ENCODE assay signal across 20 cellular contexts in genomic region chr1:119731741-119732430, GRCh38. TPM values are rescaled to one million over a fixed set of nuclear protein-coding genes. Genes with fewer than 3 reads are reported as not detected.
DNase-seq lines count a peak whose midpoint lies in the region; ATAC-seq, FAIRE-seq and TF ChIP-seq lines count a peak whose summit lies in the region.
"Had no signal": no experiment of that assay in that cellular context is flagged by ENCODE, and none has a peak within 500 bp of the region (broad histone marks: within the 10 kb centered on the region; RNA-seq: fewer than 3 reads in every experiment).

No MANE protein-coding gene starts in this region.

- H3K36me3 ChIP-seq in MM.1S (replicated peaks; ENCODE audit: insufficient read depth, low read length) (no peaks in the 10 kb centered on the region), astrocyte (ENCODE audit: insufficient read depth, low read length) (peaks cover 8% of the 10 kb centered on the region)

- no peak overlapping the region for H3K9ac ChIP-seq in MM.1S (ENCODE audit: low read length)
- no peak overlapping the region for H3K9ac ChIP-seq in astrocyte (ENCODE audit: low read length)
- H3K9ac ChIP-seq: BLaER1 treated with 17β-estradiol and CSF1 and Interleukin-3, amounts not matched to agents 10 nM and 100 nM had no signal

- H3K36me3 Mint-ChIP-seq in astrocyte (ENCODE audit: low read depth, unreplicated experiment) = peaks cover 46% of the 10 kb centered on the region

- H3K4me2 ChIP-seq in MM.1S (ENCODE audit: low read depth, low read length) = peak overlapping the region; percentile 45
- H3K4me2 ChIP-seq in astrocyte (ENCODE audit: low read length) = no peak overlapping the region
- H3K4me2 ChIP-seq: BLaER1 treated with 17β-estradiol and CSF1 and Interleukin-3, amounts not matched to agents 10 nM and 100 nM had no signal

- no peaks in the 10 kb centered on the region for H3K9me2 ChIP-seq in MM.1S (replicated peaks; ENCODE audit: insufficient read depth, low read length)

- H3K27me3 ChIP-seq in MM.1S (replicated peaks; ENCODE audit: insufficient read depth, low read length) (no peaks in the 10 kb centered on the region), astrocyte (ENCODE audit: insufficient read depth, low read length) (no peaks in the 10 kb centered on the region)
- H3K27me3 ChIP-seq: BLaER1 treated with 17β-estradiol and CSF1 and Interleukin-3, amounts not matched to agents 10 nM and 100 nM had no signal

- no peak for ATAC-seq in HG03378 (IDR thresholded peaks at IDR 0.05; ENCODE audit: unreplicated experiment)
- ATAC-seq: CD8-positive, alpha-beta T cell; GM12878; Panc1 had no signal

- H3F3A ChIP-seq in MM.1S (ENCODE audit: insufficient read depth, low read length) = no peaks in the 10 kb centered on the region; the same call in 1 of the 2 replicates

- H3K4me1 ChIP-seq in MM.1S (ENCODE audit: low read length) (peaks cover 19% of the 10 kb centered on the region), astrocyte (ENCODE audit: insufficient read depth, low read length) (no peaks in the 10 kb centered on the region)

- no peaks in the 10 kb centered on the region for H3K9me3 Mint-ChIP-seq in astrocyte (ENCODE audit: unreplicated experiment)
- H3K9me3 Mint-ChIP-seq: CD8-positive, alpha-beta T cell had no signal

- H3K9me3 ChIP-seq in MM.1S (replicated peaks; ENCODE audit: insufficient read depth, low read length) = no peaks in the 10 kb centered on the region
- no peaks in the 10 kb centered on the region for H3K9me3 ChIP-seq in astrocyte (ENCODE audit: insufficient read depth, low read depth, low read length)
- H3K9me3 ChIP-seq: BLaER1 treated with 17β-estradiol and CSF1 and Interleukin-3, amounts not matched to agents 10 nM and 100 nM had no signal

- FAIRE-seq in astrocyte (lab: Jason Lieb, UNC) = no peak
- FAIRE-seq: GM12878, GM19239 had no signal

- peaks cover 17% of the 10 kb centered on the region for H3K4me1 Mint-ChIP-seq in astrocyte (ENCODE audit: low read depth, unreplicated experiment)

- H3K79me2 ChIP-seq in MM.1S (ENCODE audit: low read length) = no peaks in the 10 kb centered on the region
- H3K79me2 ChIP-seq in astrocyte (ENCODE audit: insufficient read depth, low read length) = no peaks in the 10 kb centered on the region

- TF ChIP-seq CTCF in MM.1S (IDR thresholded peaks at IDR 0.05; ENCODE audit: low read length) (no peak), astrocyte (IDR thresholded peaks at IDR 0.05; ENCODE audit: insufficient read depth, low read depth, low read length) (no peak)

- peak overlapping the region; percentile 12 for H3K27ac Mint-ChIP-seq in astrocyte (ENCODE audit: unreplicated experiment)
- H3K27ac Mint-ChIP-seq: CD8-positive, alpha-beta T cell had no signal

- no peaks in the 10 kb centered on the region for H3K27me3 Mint-ChIP-seq in astrocyte (ENCODE audit: low read depth, unreplicated experiment)

- H3K27ac ChIP-seq in MM.1S (ENCODE audit: low read length) (peak overlapping the region; percentile 63), astrocyte (ENCODE audit: low read depth, low read length) (no peak overlapping the region), temporal lobe (ENCODE audit: low read depth, low read length) (peak overlapping the region; percentile 97)
- H3K27ac ChIP-seq: BLaER1 treated with 17β-estradiol and CSF1 and Interleukin-3, amounts not matched to agents 10 nM and 100 nM had no signal

- DNase-seq in MM.1S (peak; percentile 55), astrocyte (ENCODE audit: low read depth) (no peak), kidney tubule cell (ENCODE audit: low spot score) (peak; percentile 28), cortex of kidney (lab: John Stamatoyannopoulos, UW) (no peak)
- DNase-seq in activated CD8-positive, alpha-beta memory T cell treated with anti-CD3 and anti-CD28 coated beads, Interleukin-2, amount 50 U/mL, for 4 hours = no peak
- DNase-seq: Calu3; CD8-positive, alpha-beta T cell; GOT3; KG1; MV-4-11; NCI-H187; NCI-H2107; NCI-H510A treated with DMSO at 0.1 percent for 48 hours had no signal

- H4K20me1 ChIP-seq in MM.1S (ENCODE audit: insufficient read depth, low read length) (no peaks in the 10 kb centered on the region), astrocyte (ENCODE audit: insufficient read depth, low read length) (peaks cover 13% of the 10 kb centered on the region)

- no peak overlapping the region for H2AFZ ChIP-seq in MM.1S (ENCODE audit: low read length)
- no peak overlapping the region for H2AFZ ChIP-seq in astrocyte (ENCODE audit: low read depth, low read length)

- H3K4me3 Mint-ChIP-seq in astrocyte (ENCODE audit: unreplicated experiment) = no peak overlapping the region
- H3K4me3 Mint-ChIP-seq: CD8-positive, alpha-beta T cell had no signal

- H3K4me3 ChIP-seq in MM.1S (ENCODE audit: low read length) (no peak overlapping the region), astrocyte (ENCODE audit: insufficient read depth, low read depth, low read length) (no peak overlapping the region)
- H3K4me3 ChIP-seq: BLaER1 treated with 17β-estradiol and CSF1 and Interleukin-3, amounts not matched to agents 10 nM and 100 nM; GM12878 had no signal

RNA-seq across cellular contexts. Expression of gene PHGDH, which starts 20.2 kb away (rescaled TPM):
- total RNA-seq in astrocyte (371 and 509 TPM in 2 replicates), temporal lobe (25.3 TPM)

RNA-seq across cellular contexts. Expression of gene HMGCS2, which starts 36.8 kb away (rescaled TPM):
- total RNA-seq in astrocyte = not detected in 2 replicates
- total RNA-seq in temporal lobe = not detected
- total RNA-seq: A673; Calu3; CD8-positive, alpha-beta T cell had no signal

Comparison
In these comparisons a context has a peak if more than half of its experiments do, and no peak if none do; other contexts are left out.
1. DNase-seq: peak in MM.1S (single experiment) and kidney tubule cell (single experiment); none in astrocyte (single experiment), activated CD8-positive, alpha-beta memory T cell treated with anti-CD3 and anti-CD28 coated beads, Interleukin-2, amount 50 U/mL, for 4 hours (single experiment) and cortex of kidney (single experiment).
2. RNA of gene PHGDH, which starts 20.2 kb away (total RNA-seq): 371 to 509 TPM in astrocyte; 25.3 TPM in temporal lobe (single experiment); every median in the first group is over 10 times any median in the second.